Comparison of ENCODE assay signal across 18 cellular contexts in the genomic region with DNA sequence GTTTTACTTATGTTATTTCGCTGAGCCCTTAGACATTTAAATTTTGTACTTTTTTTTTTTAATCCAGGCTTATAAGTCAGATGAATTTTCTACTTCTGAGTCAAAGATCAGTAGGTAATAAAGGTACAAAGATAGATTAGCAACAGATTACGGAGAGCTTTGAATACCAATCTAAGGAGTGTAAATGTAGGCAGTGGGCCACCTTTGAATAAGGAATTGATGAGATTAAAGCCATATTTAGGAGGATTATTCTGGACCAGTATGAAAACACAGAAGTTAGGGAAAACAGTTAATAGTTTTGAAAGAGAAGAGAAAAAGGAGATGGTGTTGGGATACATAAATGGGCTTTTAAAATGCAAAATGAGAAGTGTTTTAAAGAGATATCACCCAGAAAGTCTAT.
DNase-seq lines count a peak whose midpoint lies in the region; ATAC-seq and TF ChIP-seq lines count a peak whose summit lies in the region.
"Had no signal": no experiment of that assay in that cellular context is flagged by ENCODE, and none has a peak within 500 bp of the region (broad histone marks: within the 10 kb centered on the region; RNA-seq: fewer than 3 reads in every experiment).

No MANE protein-coding gene starts in this region.

- TF ChIP-seq CTCF in left ventricle myocardium inferior (IDR thresholded peaks at IDR 0.05; ENCODE audit: borderline replicate concordance), result no peak
- TF ChIP-seq CTCF in psoas muscle (IDR thresholded peaks at IDR 0.05), result no peak
- no peak for TF ChIP-seq CTCF in gastrocnemius medialis (IDR thresholded peaks at IDR 0.05 in 4 of 5, conservative IDR thresholded peaks at IDR 0.05 in 1 of 5)
- TF ChIP-seq CTCF in lower leg skin (IDR thresholded peaks at IDR 0.05), result no peak

- WGBS in right cardiac atrium, result 93% methylated on average over 2 of the region's 2 CpGs
- 91 to 96% (median 96%) methylated on average over 2 of the region's 2 CpGs for WGBS in psoas muscle, 3 donors
- 60 to 80% methylated on average over 2 of the region's 2 CpGs for WGBS in lower leg skin, 2 donors

- in situ Hi-C loops in gastrocnemius medialis (cut with MboI; ENCODE audit: low sequenced_read_pairs in 4 of 4), result loop anchor here in 2 of 4 donors (5.0 to 25.0 kb wide), 3 partner anchors 143 to 668 kb away; no protein-coding TSS in a partner anchor

- H3K27ac ChIP-seq in left ventricle myocardium inferior (replicated peaks) (peak overlapping the region; percentile 44), right cardiac atrium (ENCODE audit: low read length) (no peak overlapping the region), psoas muscle (peak overlapping the region; percentile 38), gastrocnemius medialis (peak overlapping the region in 3 of 4 donors; percentile 49 to 69 (median 50))
- H3K27ac ChIP-seq: 22Rv1; A549; BLaER1 treated with 17β-estradiol and CSF1 and Interleukin-3, amounts not matched to agents 10 nM and 100 nM; C4-2B had no signal

- ATAC-seq in right cardiac atrium, result no peak
- ATAC-seq in psoas muscle, result no peak
- ATAC-seq in gastrocnemius medialis, result no peak
- ATAC-seq in left colon, result no peak
- ATAC-seq: A549; CD8-positive, alpha-beta T cell had no signal

- intact Hi-C loops in left ventricle myocardium inferior (cut with micrococcal nuclease) (no loop called here), right cardiac atrium (cut with DNase I) (loop anchor here in 1 of 4 donors (10.0 kb wide), 1 partner anchor 190 kb away; no protein-coding TSS in a partner anchor), psoas muscle (cut with DNase I) (loop anchor here in 1 of 2 donors (5.0 kb wide), 1 partner anchor 193 kb away; no protein-coding TSS in a partner anchor), gastrocnemius medialis (cut with DNase I; ENCODE audit: low total_unique reads) (no loop called here), left colon (cut with DNase I, micrococcal nuclease) (no loop called here), lower leg skin (cut with DNase I; ENCODE audit: low total_unique reads) (loop anchor here (5.0 kb wide), 1 partner anchor 198 kb away; no protein-coding TSS in a partner anchor)

- TF ChIP-seq POLR2A in gastrocnemius medialis (IDR thresholded peaks at IDR 0.05) (no peak), lower leg skin (IDR thresholded peaks at IDR 0.05) (no peak)

- no peak overlapping the region for H3K4me3 ChIP-seq in left ventricle myocardium inferior
- H3K4me3 ChIP-seq in right cardiac atrium (ENCODE audit: low read length), result no peak overlapping the region
- no peak overlapping the region for H3K4me3 ChIP-seq in psoas muscle
- no peak overlapping the region for H3K4me3 ChIP-seq in gastrocnemius medialis
- no peak overlapping the region for H3K4me3 ChIP-seq in lower leg skin (ENCODE audit: low read depth, poor library complexity, severe bottlenecking)
- H3K4me3 ChIP-seq: A549; BLaER1 treated with 17β-estradiol and CSF1 and Interleukin-3, amounts not matched to agents 10 nM and 100 nM had no signal

- H3K9me3 ChIP-seq in left ventricle myocardium inferior (replicated peaks) (no peaks in the 10 kb centered on the region), right cardiac atrium (ENCODE audit: control insufficient read depth, low read length) (no peaks in the 10 kb centered on the region), psoas muscle (no peaks in the 10 kb centered on the region), gastrocnemius medialis (no peaks in the 10 kb centered on the region)
- H3K9me3 ChIP-seq: A549; BLaER1 treated with 17β-estradiol and CSF1 and Interleukin-3, amounts not matched to agents 10 nM and 100 nM; Caco-2 had no signal

- H3K36me3 ChIP-seq in left ventricle myocardium inferior (no peaks in the 10 kb centered on the region), psoas muscle (ENCODE audit: insufficient read depth in 1 of 2, low read depth in 1 of 2) (peaks cover 0 to 14% of the 10 kb centered on the region in 2 donors), gastrocnemius medialis (no peaks in the 10 kb centered on the region)

- H3K4me1 ChIP-seq in left ventricle myocardium inferior, result peaks cover 35% of the 10 kb centered on the region
- peaks cover 6% of the 10 kb centered on the region for H3K4me1 ChIP-seq in right cardiac atrium (ENCODE audit: control insufficient read depth, insufficient read depth, low read length)
- H3K4me1 ChIP-seq in psoas muscle, result peaks cover 5% of the 10 kb centered on the region
- peaks cover 18 to 23% of the 10 kb centered on the region in 2 donors for H3K4me1 ChIP-seq in gastrocnemius medialis

- DNase-seq in left ventricle myocardium inferior, result no peak
- no peak for DNase-seq in right cardiac atrium
- no peak for DNase-seq in psoas muscle
- no peak for DNase-seq in gastrocnemius medialis
- DNase-seq in left colon, result no peak
- no peak for DNase-seq in lower leg skin (ENCODE audit: low spot score in 2 of 2)
- DNase-seq in foreskin melanocyte, result no peak
- DNase-seq: AML-193; Caco-2; Calu3; CD4-positive, alpha-beta T cell; CD8-positive, alpha-beta T cell; DMS79 treated with DMSO at 0.1 percent for 48 hours; GF-D8 had no signal

- H3K27me3 ChIP-seq in left ventricle myocardium inferior (ENCODE audit: low read depth) (no peaks in the 10 kb centered on the region), right cardiac atrium (ENCODE audit: control insufficient read depth, insufficient read depth) (no peaks in the 10 kb centered on the region), psoas muscle (ENCODE audit: insufficient read depth in 3 of 3, low read length in 2 of 3) (no peaks in the 10 kb centered on the region), gastrocnemius medialis (no peaks in the 10 kb centered on the region)
- H3K27me3 ChIP-seq: BLaER1 treated with 17β-estradiol and CSF1 and Interleukin-3, amounts not matched to agents 10 nM and 100 nM had no signal
